Comparison of ENCODE assay signal across 8 cellular contexts in the genomic region with DNA sequence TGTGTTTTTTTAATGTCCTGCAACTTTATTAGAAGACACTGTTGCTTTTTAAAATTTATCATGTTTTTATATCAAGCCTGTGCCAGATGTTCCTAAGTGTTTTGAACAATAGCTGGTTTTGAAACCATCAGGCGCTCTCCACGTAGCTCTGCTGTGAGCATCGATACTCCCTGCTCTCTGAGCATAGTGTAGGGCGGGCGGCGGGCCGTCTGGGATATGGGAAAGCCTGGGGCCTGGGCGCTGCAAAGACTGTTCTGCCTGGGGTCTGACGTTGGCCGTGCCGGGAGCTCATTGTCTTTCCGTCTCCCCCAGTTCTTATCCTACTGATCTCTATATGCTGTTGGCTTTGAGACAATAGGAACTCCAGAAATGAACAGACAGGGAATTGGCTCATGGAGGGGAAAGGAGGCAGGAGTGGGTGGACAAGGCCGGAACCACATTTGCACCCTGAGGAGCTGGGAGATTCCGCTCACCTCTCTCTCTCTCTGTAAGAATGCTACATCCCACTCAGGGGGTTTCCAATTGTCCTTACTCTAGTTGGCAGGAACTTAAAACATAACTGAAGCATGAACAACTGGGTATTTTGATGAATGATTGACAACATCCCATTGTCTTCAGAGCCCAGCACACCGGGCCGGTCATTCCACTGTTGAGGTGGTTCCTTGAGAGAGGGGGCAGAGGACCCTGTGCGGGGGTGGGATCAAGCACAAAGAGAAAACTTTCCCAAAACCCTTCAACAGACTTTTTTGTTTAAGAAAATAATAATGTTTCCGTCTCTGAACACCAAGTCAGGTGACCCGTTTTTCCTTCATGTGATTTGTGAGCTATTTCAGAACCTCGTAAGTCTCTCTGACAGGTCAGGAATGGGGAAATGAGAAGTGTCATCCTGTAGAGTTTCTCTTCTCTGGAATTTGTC.
DNase-seq lines count a peak whose midpoint lies in the region; ATAC-seq and TF ChIP-seq lines count a peak whose summit lies in the region.

No MANE protein-coding gene starts in this region.

- H3K18ac ChIP-seq in trophoblast cell (ENCODE audit: low read length), result no peak overlapping the region

- in situ Hi-C loops in mammary epithelial cell (cut with MboI; ENCODE audit: low sequenced_read_pairs in 2 of 2), result no loop called here

- no peak overlapping the region for H3K23ac ChIP-seq in trophoblast cell (ENCODE audit: low read length)

- TF ChIP-seq CTCF in mammary epithelial cell (conservative IDR thresholded peaks at IDR 0.05 in 1 of 2, IDR thresholded peaks at IDR 0.05 in 1 of 2; ENCODE audit: extremely low read depth in 1 of 2, insufficient read depth in 1 of 2, low read depth in 1 of 2, low read length in 2 of 2), result no peak

- H3K4me2 ChIP-seq in mammary epithelial cell (ENCODE audit: insufficient read depth, low read depth, low read length) (peak overlapping the region; percentile 69), trophoblast cell (ENCODE audit: low read length) (no peak overlapping the region)

- ATAC-seq in GM18517 (IDR thresholded peaks at IDR 0.05; ENCODE audit: unreplicated experiment) (peak; percentile 64), HG02852 (IDR thresholded peaks at IDR 0.05; ENCODE audit: unreplicated experiment) (peak; percentile 65), GM18867 (IDR thresholded peaks at IDR 0.05; ENCODE audit: unreplicated experiment) (no peak)

- CTCF ChIA-PET in mammary epithelial cell (lab: Charles Lee; ENCODE audit: low non-redundant PET), result no interaction called here

- dilution Hi-C loops in mammary epithelial cell (cut with HindIII; ENCODE audit: low sequenced_read_pairs), result no loop called here

- H3K9me3 ChIP-seq in mammary epithelial cell (replicated peaks; ENCODE audit: insufficient read depth, low read length) (no peaks in the 10 kb centered on the region), trophoblast cell (ENCODE audit: insufficient read depth, low read depth, low read length) (no peaks in the 10 kb centered on the region)

- no peak overlapping the region for H3K4me3 ChIP-seq in mammary epithelial cell (replicated peaks in 1 of 3; ENCODE audit: insufficient read depth in 1 of 3, low read depth in 2 of 3, low read length in 3 of 3)
- no peak overlapping the region for H3K4me3 ChIP-seq in trophoblast cell (ENCODE audit: low read depth, low read length)

- H3K4me1 ChIP-seq in mammary epithelial cell (ENCODE audit: insufficient read depth, low read length) (peaks cover 19% of the 10 kb centered on the region), trophoblast cell (ENCODE audit: control insufficient read depth in 1 of 2, insufficient read depth in 2 of 2, low read length in 2 of 2) (peaks cover 9 to 16% of the 10 kb centered on the region in 2 experiments)

- intact Hi-C loops in mammary epithelial cell (cut with micrococcal nuclease), result no loop called here

- H3K27me3 ChIP-seq in mammary epithelial cell (ENCODE audit: insufficient read depth, low read length), result no peaks in the 10 kb centered on the region
- no peaks in the 10 kb centered on the region for H3K27me3 ChIP-seq in trophoblast cell (ENCODE audit: insufficient read depth, low read length)

- peaks cover 17% of the 10 kb centered on the region for H3K79me2 ChIP-seq in mammary epithelial cell (ENCODE audit: insufficient read depth, low read length)
- H3K79me2 ChIP-seq in trophoblast cell (ENCODE audit: control insufficient read depth, insufficient read depth, low read length, poor library complexity), result no peaks in the 10 kb centered on the region

- H3K27ac ChIP-seq in mammary epithelial cell (ENCODE audit: insufficient read depth, low read depth, low read length), result peak overlapping the region; percentile 11
- H3K27ac ChIP-seq in trophoblast cell (ENCODE audit: low read depth, low read length), result peak overlapping the region; percentile 61

- H3K14ac ChIP-seq in trophoblast cell (ENCODE audit: low read length), result peak overlapping the region; percentile 1

- no peak overlapping the region for H4K12ac ChIP-seq in trophoblast cell (ENCODE audit: low read depth, low read length)

- H4K91ac ChIP-seq in trophoblast cell (ENCODE audit: low read depth, low read length), result no peak overlapping the region

- peak overlapping the region; percentile 88 for H4K8ac ChIP-seq in trophoblast cell (ENCODE audit: low read depth, low read length)

- 25% methylated on average over 20 of the region's 20 CpGs for WGBS in mammary epithelial cell (ENCODE audit: low coverage, missing lambda C conversion rate)
- WGBS in trophoblast cell (ENCODE audit: extremely low coverage, insufficient coverage, insufficient read length), result no CpG with 5 or more reads among the region's 20 CpGs

- no peaks in the 10 kb centered on the region for H4K20me1 ChIP-seq in mammary epithelial cell (ENCODE audit: insufficient read depth, low read length)

- no peak overlapping the region for H2AK5ac ChIP-seq in trophoblast cell (ENCODE audit: low read length)

- DNase-seq in mammary epithelial cell, result peak; percentile 52
- peak in 1 of 2 donors; percentile 35 for DNase-seq in trophoblast cell
- no peak for DNase-seq in stimulated activated CD4-positive, alpha-beta T cell treated with anti-CD3 and anti-CD28 coated beads, Interleukin-2, amount 100 ng/mL, for 48 hours
- no peak for DNase-seq in stimulated activated CD4-positive, alpha-beta T cell treated with anti-CD3 and anti-CD28 coated beads, Interleukin-4, amount 100 ng/mL, for 4 hours
- DNase-seq in NCI-H2171 (lab: John Stamatoyannopoulos, UW), result no peak

- peaks cover 8% of the 10 kb centered on the region for H3K79me1 ChIP-seq in trophoblast cell (ENCODE audit: low read length)

- peak overlapping the region; percentile 63 for H2BK5ac ChIP-seq in trophoblast cell (ENCODE audit: low read depth, low read length, poor library complexity)

- H2AFZ ChIP-seq in mammary epithelial cell (ENCODE audit: low read depth, low read length) (peak overlapping the region; percentile 90), trophoblast cell (ENCODE audit: insufficient read depth, low read length, poor library complexity) (no peak overlapping the region)

- peak overlapping the region; percentile 12 for H3K4ac ChIP-seq in trophoblast cell (ENCODE audit: low read depth, low read length)

- H3K36me3 ChIP-seq in mammary epithelial cell (ENCODE audit: insufficient read depth, low read length), result no peaks in the 10 kb centered on the region
- peaks cover 0 to 9% of the 10 kb centered on the region in 2 experiments for H3K36me3 ChIP-seq in trophoblast cell (ENCODE audit: control insufficient read depth in 1 of 2, insufficient read depth in 2 of 2, low read length in 2 of 2)

- no TSS peak for BruUV-seq in mammary epithelial cell (replicated peaks; lab: Mats Ljungman, UMichigan)

- H3K9ac ChIP-seq in mammary epithelial cell (ENCODE audit: insufficient read depth, low read length) (no peak overlapping the region), trophoblast cell (ENCODE audit: low read length) (peak overlapping the region; percentile 30)

- H2BK120ac ChIP-seq in trophoblast cell (ENCODE audit: insufficient read depth, low read length, poor library complexity), result peak overlapping the region; percentile 67

- peak overlapping the region; percentile 21 for H2BK12ac ChIP-seq in trophoblast cell (ENCODE audit: low read length)
